19 cellular contexts compared by ENCODE assay signal in genomic region chr1:1146596-1146995, GRCh38. TPM values are rescaled to one million over a fixed set of nuclear protein-coding genes. Genes with fewer than 3 reads are reported as not detected.
DNase-seq lines count a peak whose midpoint lies in the region; ATAC-seq and TF ChIP-seq lines count a peak whose summit lies in the region.
"Had no signal": no experiment of that assay in that cellular context is flagged by ENCODE, and none has a peak within 500 bp of the region (broad histone marks: within the 10 kb centered on the region; RNA-seq: fewer than 3 reads in every experiment).

No MANE protein-coding gene starts in this region.

- no peak overlapping the region for H3K4me3 Mint-ChIP-seq in activated naive CD8-positive, alpha-beta T cell treated with anti-CD3 and anti-CD28 coated beads for 36 hours
- no peak overlapping the region for H3K4me3 Mint-ChIP-seq in activated naive CD8-positive, alpha-beta T cell treated with anti-CD3 and anti-CD28 coated beads, Interleukin-2, amount 50 U/mL, for 24 hours
- H3K4me3 Mint-ChIP-seq in activated naive CD8-positive, alpha-beta T cell treated with anti-CD3 and anti-CD28 coated beads, Interleukin-2, amount 10 ng/mL, durations not matched to agents 7 days and 5 days = no peak overlapping the region
- H3K4me3 Mint-ChIP-seq: CD4-positive, alpha-beta T cell had no signal

- no peaks in the 10 kb centered on the region for H3K36me3 Mint-ChIP-seq in activated naive CD8-positive, alpha-beta T cell treated with anti-CD3 and anti-CD28 coated beads for 36 hours
- H3K36me3 Mint-ChIP-seq in activated naive CD8-positive, alpha-beta T cell treated with anti-CD3 and anti-CD28 coated beads, Interleukin-2, amount 50 U/mL, for 24 hours (ENCODE audit: low read depth) = no peaks in the 10 kb centered on the region
- no peaks in the 10 kb centered on the region for H3K36me3 Mint-ChIP-seq in activated naive CD8-positive, alpha-beta T cell treated with anti-CD3 and anti-CD28 coated beads, Interleukin-2, amount 10 ng/mL, durations not matched to agents 7 days and 5 days

- no peak overlapping the region for H2BK5ac ChIP-seq in IMR-90 (ENCODE audit: low read depth, low read length, poor library complexity, severe bottlenecking)

- H3K4me1 ChIP-seq in IMR-90 (ENCODE audit: control insufficient read depth, insufficient read depth, low read length) (no peaks in the 10 kb centered on the region), aorta (ENCODE audit: control insufficient read depth in 1 of 2, insufficient read depth in 2 of 2, low read length in 2 of 2) (no peaks in the 10 kb centered on the region)

- TF ChIP-seq POLR2A in IMR-90 (IDR thresholded peaks at IDR 0.05; ENCODE audit: low read depth, low read length) = no peak

- DNase-seq in activated naive CD8-positive, alpha-beta T cell treated with anti-CD3 and anti-CD28 coated beads for 36 hours = no peak
- no peak for DNase-seq in activated naive CD8-positive, alpha-beta T cell treated with anti-CD3 and anti-CD28 coated beads, Interleukin-2, amount 50 U/mL, for 24 hours
- DNase-seq in IMR-90 = no peak
- no peak for DNase-seq in activated naive CD8-positive, alpha-beta T cell treated with anti-CD3 and anti-CD28 coated beads, Interleukin-2, amount 10 ng/mL, durations not matched to agents 7 days and 5 days
- DNase-seq in aorta = no peak
- DNase-seq in medulla oblongata (ENCODE audit: extremely low spot score) = no peak
- no peak for DNase-seq in 8988T
- DNase-seq: ACHN; AML-193; Calu3; CD4-positive, alpha-beta T cell; DMS53; KBM-7; NCI-H1417 treated with DMSO at 0.1 percent for 48 hours; NCI-H1930; NCI-H2171; NCI-H446 treated with DMSO at 0.1 percent for 48 hours; NCI-H82 had no signal

- in situ Hi-C loops in IMR-90 (cut with MboI; ENCODE audit: low sequenced_read_pairs) = no loop called here

- POLR2A ChIA-PET in IMR-90 (lab: Charles Lee; ENCODE audit: unreplicated experiment) = no interaction called here
- POLR2A ChIA-PET in activated naive CD8-positive, alpha-beta T cell treated with anti-CD3 and anti-CD28 coated beads, Interleukin-2, amount 10 ng/mL, durations not matched to agents 7 days and 5 days (lab: Charles Lee) = no interaction called here

- no peak overlapping the region for H4K8ac ChIP-seq in IMR-90 (ENCODE audit: low read depth in 2 of 2, low read length in 2 of 2)

- no peak overlapping the region for H2BK15ac ChIP-seq in IMR-90 (ENCODE audit: low read depth, low read length)

- H3K36me3 ChIP-seq in IMR-90 (ENCODE audit: control insufficient read depth, insufficient read depth, low read length) (no peaks in the 10 kb centered on the region), aorta (ENCODE audit: control insufficient read depth in 1 of 2, insufficient read depth in 2 of 2, low read length in 1 of 2) (no peaks in the 10 kb centered on the region)
- H3K36me3 ChIP-seq: SJSA1 had no signal

- H2AK5ac ChIP-seq in IMR-90 (ENCODE audit: low read depth, low read length) = no peak overlapping the region

- intact Hi-C loops in IMR-90 (cut with micrococcal nuclease) = no loop called here
- intact Hi-C loops in aorta (cut with DNase I) = loop anchor here in 1 of 2 donors (10.0 kb wide), 1 partner anchor 138 kb away; the partner anchor contains the start of gene SCNN1D

- no peak for TF ChIP-seq RAD21 in IMR-90 (IDR thresholded peaks at IDR 0.05; ENCODE audit: low read length)

- H3K79me1 ChIP-seq in IMR-90 (ENCODE audit: low read depth in 1 of 2, low read length in 2 of 2) = no peaks in the 10 kb centered on the region

- no peak for TF ChIP-seq CTCF in IMR-90 (conservative IDR thresholded peaks at IDR 0.05; ENCODE audit: low read depth, low read length)

- H3K9me3 ChIP-seq in IMR-90 (ENCODE audit: control insufficient read depth, insufficient read depth, low read length) (0 out of 2 replicates have a peak, but pooled peaks cover 2% of the 10 kb centered on the region), aorta (ENCODE audit: control insufficient read depth, low read length) (no peaks in the 10 kb centered on the region)
- H3K9me3 ChIP-seq: SJSA1 had no signal

- H3K56ac ChIP-seq in IMR-90 (ENCODE audit: extremely low read depth, insufficient read depth, low read length) = no peak overlapping the region

- H3K14ac ChIP-seq in IMR-90 (replicated peaks; ENCODE audit: low read depth, low read length) = no peak overlapping the region

- no peak overlapping the region for H3K23ac ChIP-seq in IMR-90 (ENCODE audit: low read depth, low read length)

- no peak overlapping the region for H4K91ac ChIP-seq in IMR-90 (ENCODE audit: insufficient read depth, low read depth, low read length)

- no peak overlapping the region for H3K9ac ChIP-seq in IMR-90 (ENCODE audit: low read depth, low read length)

- H4K5ac ChIP-seq in IMR-90 (ENCODE audit: low read depth, low read length) = no peak overlapping the region

- H3K4me2 ChIP-seq in IMR-90 (ENCODE audit: low read depth, low read length) = no peak overlapping the region

- 83% methylated on average over 10 of the region's 15 CpGs; no CpG with 5 or more reads in 1 of the 2 experiments for WGBS in IMR-90 (ENCODE audit: extremely low coverage in 2 of 2, insufficient read length in 1 of 2), 2 experiments
- WGBS in aorta, 2 donors = 90 to 92% methylated on average over 15 of the region's 15 CpGs

- H2BK20ac ChIP-seq in IMR-90 (ENCODE audit: low read depth, low read length) = no peak overlapping the region

- dilution Hi-C loops in IMR-90 (cut with HindIII; ENCODE audit: low sequenced_read_pairs, unreplicated experiment) = no loop called here

- no TSS peak for BruUV-seq in IMR-90 (replicated peaks; lab: Mats Ljungman, UMichigan)

- no peaks in the 10 kb centered on the region for H3K27me3 Mint-ChIP-seq in activated naive CD8-positive, alpha-beta T cell treated with anti-CD3 and anti-CD28 coated beads for 36 hours
- no peaks in the 10 kb centered on the region for H3K27me3 Mint-ChIP-seq in activated naive CD8-positive, alpha-beta T cell treated with anti-CD3 and anti-CD28 coated beads, Interleukin-2, amount 50 U/mL, for 24 hours
- no peaks in the 10 kb centered on the region for H3K27me3 Mint-ChIP-seq in activated naive CD8-positive, alpha-beta T cell treated with anti-CD3 and anti-CD28 coated beads, Interleukin-2, amount 10 ng/mL, durations not matched to agents 7 days and 5 days
- H3K27me3 Mint-ChIP-seq: CD4-positive, alpha-beta T cell had no signal

- H3K27ac Mint-ChIP-seq in activated naive CD8-positive, alpha-beta T cell treated with anti-CD3 and anti-CD28 coated beads for 36 hours = peak overlapping the region; percentile 45
- no peak overlapping the region for H3K27ac Mint-ChIP-seq in activated naive CD8-positive, alpha-beta T cell treated with anti-CD3 and anti-CD28 coated beads, Interleukin-2, amount 50 U/mL, for 24 hours
- H3K27ac Mint-ChIP-seq in activated naive CD8-positive, alpha-beta T cell treated with anti-CD3 and anti-CD28 coated beads, Interleukin-2, amount 10 ng/mL, durations not matched to agents 7 days and 5 days = peak overlapping the region; percentile 67
- H3K27ac Mint-ChIP-seq: CD4-positive, alpha-beta T cell had no signal

- H3K9me1 ChIP-seq in IMR-90 (ENCODE audit: insufficient read depth, low read length) = no peaks in the 10 kb centered on the region

- H3K9me3 Mint-ChIP-seq in activated naive CD8-positive, alpha-beta T cell treated with anti-CD3 and anti-CD28 coated beads for 36 hours = no peaks in the 10 kb centered on the region
- H3K9me3 Mint-ChIP-seq in activated naive CD8-positive, alpha-beta T cell treated with anti-CD3 and anti-CD28 coated beads, Interleukin-2, amount 50 U/mL, for 24 hours = no peaks in the 10 kb centered on the region
- no peaks in the 10 kb centered on the region for H3K9me3 Mint-ChIP-seq in activated naive CD8-positive, alpha-beta T cell treated with anti-CD3 and anti-CD28 coated beads, Interleukin-2, amount 10 ng/mL, durations not matched to agents 7 days and 5 days
- H3K9me3 Mint-ChIP-seq: CD4-positive, alpha-beta T cell had no signal

- H4K20me1 ChIP-seq in IMR-90 (ENCODE audit: insufficient read depth, low read length) = no peaks in the 10 kb centered on the region

- H3K27me3 ChIP-seq in IMR-90 (ENCODE audit: control insufficient read depth, insufficient read depth, low read length) (peaks cover 10% of the 10 kb centered on the region; the same call in 1 of the 2 replicates), aorta (ENCODE audit: control insufficient read depth in 1 of 2, insufficient read depth in 2 of 2, low read length in 1 of 2) (no peaks in the 10 kb centered on the region)
- H3K27me3 ChIP-seq: SJSA1 had no signal

- H2AK9ac ChIP-seq in IMR-90 (replicated peaks; ENCODE audit: low read depth, low read length, poor library complexity) = peak overlapping the region; percentile 1

- peaks cover 24% of the 10 kb centered on the region for H3K4me1 Mint-ChIP-seq in activated naive CD8-positive, alpha-beta T cell treated with anti-CD3 and anti-CD28 coated beads for 36 hours
- H3K4me1 Mint-ChIP-seq in activated naive CD8-positive, alpha-beta T cell treated with anti-CD3 and anti-CD28 coated beads, Interleukin-2, amount 50 U/mL, for 24 hours = peaks cover 27% of the 10 kb centered on the region
- H3K4me1 Mint-ChIP-seq in activated naive CD8-positive, alpha-beta T cell treated with anti-CD3 and anti-CD28 coated beads, Interleukin-2, amount 10 ng/mL, durations not matched to agents 7 days and 5 days = peaks cover 4% of the 10 kb centered on the region

- CTCF ChIA-PET in IMR-90 (lab: Yijun Ruan, JAX) = no interaction called here

- H2AFZ ChIP-seq in IMR-90 (replicated peaks; ENCODE audit: low read length, poor library complexity) = no peak overlapping the region

- H3K18ac ChIP-seq in IMR-90 (ENCODE audit: low read depth, low read length) = no peak overlapping the region

- H3K4me3 ChIP-seq in IMR-90 (ENCODE audit: insufficient read depth, low read depth, low read length) = no peak overlapping the region
- no peak overlapping the region for H3K4me3 ChIP-seq in aorta (ENCODE audit: low read length in 2 of 2)
- H3K4me3 ChIP-seq: SJSA1 had no signal

- no peak overlapping the region for H2BK120ac ChIP-seq in IMR-90 (ENCODE audit: low read depth, low read length)

- H3K27ac ChIP-seq in IMR-90 (ENCODE audit: insufficient read depth, low read length) = no peak overlapping the region
- H3K27ac ChIP-seq in aorta (ENCODE audit: low read depth in 1 of 2, low read length in 2 of 2) = no peak overlapping the region
- H3K27ac ChIP-seq: SJSA1 had no signal

- no peak for ATAC-seq in activated naive CD8-positive, alpha-beta T cell treated with anti-CD3 and anti-CD28 coated beads, Interleukin-2, amount 50 U/mL, for 24 hours
- ATAC-seq in IMR-90 (ENCODE audit: low read depth) (no peak), aorta (ENCODE audit: low FRiP score) (peak; percentile 5)
- ATAC-seq in activated naive CD8-positive, alpha-beta T cell treated with anti-CD3 and anti-CD28 coated beads, Interleukin-2, amount 10 ng/mL, durations not matched to agents 7 days and 5 days (ENCODE audit: low read depth) = no peak

- no peak overlapping the region for H3K4ac ChIP-seq in IMR-90 (ENCODE audit: low read depth, low read length)

RNA-seq across cellular contexts. Expression of gene TTLL10, which starts 27.1 kb away (rescaled TPM):
- not detected for total RNA-seq in activated naive CD8-positive, alpha-beta T cell treated with anti-CD3 and anti-CD28 coated beads for 36 hours
- total RNA-seq in IMR-90 (2012; rRNA removed) = not detected in 2 replicates
- polyA plus RNA-seq in IMR-90 (2012; rRNA removed) = not detected in 2 replicates
- not detected in 2 replicates for polyA plus RNA-seq in IMR-90 (2012; cell fraction: cytosol; rRNA removed)
- polyA plus RNA-seq in IMR-90 (2012; cell fraction: nucleus; rRNA removed; ENCODE audit: low replicate concordance) = not detected in 2 replicates
- total RNA-seq in activated naive CD8-positive, alpha-beta T cell treated with anti-CD3 and anti-CD28 coated beads, Interleukin-2, amount 10 ng/mL, durations not matched to agents 7 days and 5 days = not detected
- under 1 TPM in 1 of 2 donors, not detected in 1; 0.15 TPM for total RNA-seq in aorta
- not detected for polyA plus RNA-seq in aorta
- total RNA-seq: SJSA1 had no signal

RNA-seq across cellular contexts. Expression of gene C1orf159, which starts 30.7 kb away (rescaled TPM):
- 10 to 100 TPM; 18.9 to 19.0 TPM for total RNA-seq in activated naive CD8-positive, alpha-beta T cell treated with anti-CD3 and anti-CD28 coated beads for 36 hours
- total RNA-seq in IMR-90 (2012; rRNA removed) (2.5 and 2.9 TPM in 2 replicates), aorta (10 to 100 TPM in 1 of 2 donors, 1 to 10 TPM in 1; 9.3 to 13.6 TPM)
- polyA plus RNA-seq in IMR-90 (2012; rRNA removed) (12.6 and 15.5 TPM in 2 replicates), aorta (10 to 100 TPM in 1 of 2 donors, 1 to 10 TPM in 1; 4.0 to 35.4 TPM)
- polyA plus RNA-seq in IMR-90 (2012; cell fraction: cytosol; rRNA removed) = 8.0 and 11.2 TPM in 2 replicates
- 44.8 and 112 TPM in 2 replicates for polyA plus RNA-seq in IMR-90 (2012; cell fraction: nucleus; rRNA removed; ENCODE audit: low replicate concordance)
- 10 to 100 TPM; 22.7 to 23.0 TPM for total RNA-seq in activated naive CD8-positive, alpha-beta T cell treated with anti-CD3 and anti-CD28 coated beads, Interleukin-2, amount 10 ng/mL, durations not matched to agents 7 days and 5 days

RNA-seq across cellular contexts. Expression of gene TNFRSF18, which starts 59.8 kb away (rescaled TPM):
- total RNA-seq in activated naive CD8-positive, alpha-beta T cell treated with anti-CD3 and anti-CD28 coated beads for 36 hours = 10 to 100 TPM; 52.5 to 53.3 TPM
- 0.18 TPM in 1 of 2 replicates, not detected in the other for total RNA-seq in IMR-90 (2012; rRNA removed)
- 1.0 and 1.2 TPM in 2 replicates for polyA plus RNA-seq in IMR-90 (2012; rRNA removed)
- 0.23 and 0.65 TPM in 2 replicates for polyA plus RNA-seq in IMR-90 (2012; cell fraction: cytosol; rRNA removed)
- polyA plus RNA-seq in IMR-90 (2012; cell fraction: nucleus; rRNA removed; ENCODE audit: low replicate concordance) = 4.4 and 10.1 TPM in 2 replicates
- total RNA-seq in activated naive CD8-positive, alpha-beta T cell treated with anti-CD3 and anti-CD28 coated beads, Interleukin-2, amount 10 ng/mL, durations not matched to agents 7 days and 5 days = 10 to 100 TPM; 11.4 to 15.0 TPM
- total RNA-seq in aorta = 1 to 10 TPM; 1.0 to 1.1 TPM
- 1 to 10 TPM in 1 of 2 donors, not detected in 1; 1.3 TPM for polyA plus RNA-seq in aorta
- total RNA-seq: Calu3, SJSA1 had no signal

Comparison
In these comparisons a context has a peak if more than half of its experiments do, and no peak if none do; other contexts are left out.
1. RNA of gene TNFRSF18, which starts 59.8 kb away (total RNA-seq): 52.5 to 53.3 TPM in activated naive CD8-positive, alpha-beta T cell treated with anti-CD3 and anti-CD28 coated beads for 36 hours and 11.4 to 15.0 TPM in activated naive CD8-positive, alpha-beta T cell treated with anti-CD3 and anti-CD28 coated beads, Interleukin-2, amount 10 ng/mL, durations not matched to agents 7 days and 5 days; 1.0 to 1.1 TPM in aorta and 0.18 TPM in IMR-90; every median in the first group is over 4 times any median in the second.